In genomic region chr11:77039491-77040400, GRCh38 we compare ENCODE assay signal across 8 cellular contexts. TPM values are rescaled to one million over a fixed set of nuclear protein-coding genes. Genes with fewer than 3 reads are reported as not detected.
DNase-seq lines count a peak whose midpoint lies in the region; ATAC-seq, FAIRE-seq and TF ChIP-seq lines count a peak whose summit lies in the region.

No MANE protein-coding gene starts in this region.

- peaks cover 6% of the 10 kb centered on the region for H3K27me3 ChIP-seq in effector memory CD4-positive, alpha-beta T cell (replicated peaks; ENCODE audit: control insufficient read depth, insufficient read depth, low read length, poor library complexity, severe bottlenecking)
- no peaks in the 10 kb centered on the region for H3K27me3 ChIP-seq in vagina

- H3K4me3 ChIP-seq in effector memory CD4-positive, alpha-beta T cell (ENCODE audit: insufficient read depth, low read depth, low read length, poor library complexity, severe bottlenecking): peak overlapping the region; percentile 35
- peak overlapping the region; percentile 36 to 54 for H3K4me3 ChIP-seq in vagina

- ATAC-seq in HG03025 (IDR thresholded peaks at IDR 0.05; ENCODE audit: low FRiP score, unreplicated experiment): no peak

- no peak overlapping the region for H3K27ac Mint-ChIP-seq in mesothelial cell of epicardium

- intact Hi-C loops in vagina (cut with DNase I): loop anchor here (10.0 kb wide), 1 partner anchor 145 kb away; no protein-coding TSS in a partner anchor

- H3K27ac ChIP-seq in effector memory CD4-positive, alpha-beta T cell (ENCODE audit: insufficient read depth, low read length, poor library complexity, severe bottlenecking): no peak overlapping the region
- H3K27ac ChIP-seq in vagina: no peak overlapping the region

- H3K4me3 Mint-ChIP-seq in mesothelial cell of epicardium: peak overlapping the region; percentile 40

- FAIRE-seq in urothelium cell line (lab: Jason Lieb, UNC): no peak

- peaks cover 19% of the 10 kb centered on the region for H3K4me1 Mint-ChIP-seq in mesothelial cell of epicardium

- H3K36me3 ChIP-seq in effector memory CD4-positive, alpha-beta T cell (ENCODE audit: control insufficient read depth, insufficient read depth, low read length): no peaks in the 10 kb centered on the region
- no peaks in the 10 kb centered on the region for H3K36me3 ChIP-seq in vagina

- TF ChIP-seq POLR2A in vagina (IDR thresholded peaks at IDR 0.05): no peak

- TF ChIP-seq CTCF in mesothelial cell of epicardium (IDR thresholded peaks at IDR 0.05; ENCODE audit: unreplicated experiment): peak; percentile 39
- peak in 2 of 3 experiments; percentile 11 to 34 for TF ChIP-seq CTCF in vagina (IDR thresholded peaks at IDR 0.05)

- H3K36me3 Mint-ChIP-seq in mesothelial cell of epicardium: no peaks in the 10 kb centered on the region

- H3K27me3 Mint-ChIP-seq in mesothelial cell of epicardium (ENCODE audit: low read depth): peaks cover 61% of the 10 kb centered on the region

- peak; percentile 29 for DNase-seq in EL
- DNase-seq in NCI-H510A (lab: John Stamatoyannopoulos, UW): peak; percentile 42
- no peak for DNase-seq in effector memory CD4-positive, alpha-beta T cell
- DNase-seq in mesothelial cell of epicardium (ENCODE audit: low spot score in 2 of 2, unreplicated experiment in 2 of 2): peak in 1 of 2 experiments; percentile 56
- DNase-seq in vagina (ENCODE audit: extremely low spot score in 2 of 2): peak in 1 of 2 donors; percentile 65
- DNase-seq in C1 segment of cervical spinal cord (lab: John Stamatoyannopoulos, UW): no peak
- DNase-seq in urothelium cell line (ENCODE audit: low spot score): no peak

- H3K9me3 ChIP-seq in effector memory CD4-positive, alpha-beta T cell (ENCODE audit: control insufficient read depth, low read length): no peaks in the 10 kb centered on the region
- H3K9me3 ChIP-seq in vagina: no peaks in the 10 kb centered on the region

- no peaks in the 10 kb centered on the region for H3K9me3 Mint-ChIP-seq in mesothelial cell of epicardium

- peaks cover 4% of the 10 kb centered on the region for H3K4me1 ChIP-seq in effector memory CD4-positive, alpha-beta T cell (ENCODE audit: control insufficient read depth, insufficient read depth, low read length, poor library complexity, severe bottlenecking)
- H3K4me1 ChIP-seq in vagina: peaks cover 11% of the 10 kb centered on the region

RNA-seq across cellular contexts. Expression of gene B3GNT6, which starts 5.5 kb away (rescaled TPM):
- total RNA-seq in mesothelial cell of epicardium: not detected in 3 replicates
- not detected for total RNA-seq in vagina

RNA-seq across cellular contexts. Expression of gene CAPN5, which starts 27.0 kb away (rescaled TPM):
- total RNA-seq in mesothelial cell of epicardium: 16.1 to 18.3 TPM (median 16.5 TPM) in 3 replicates
- 15.0 TPM for total RNA-seq in vagina

Comparison
In these comparisons a context has a peak if more than half of its experiments do, and no peak if none do; other contexts are left out.
1. DNase-seq: peak in EL (single experiment) and NCI-H510A (single experiment); none in effector memory CD4-positive, alpha-beta T cell (0 of 3), C1 segment of cervical spinal cord (0 of 14) and urothelium cell line (single experiment).